8 cellular contexts compared by ENCODE assay signal in the genomic region with DNA sequence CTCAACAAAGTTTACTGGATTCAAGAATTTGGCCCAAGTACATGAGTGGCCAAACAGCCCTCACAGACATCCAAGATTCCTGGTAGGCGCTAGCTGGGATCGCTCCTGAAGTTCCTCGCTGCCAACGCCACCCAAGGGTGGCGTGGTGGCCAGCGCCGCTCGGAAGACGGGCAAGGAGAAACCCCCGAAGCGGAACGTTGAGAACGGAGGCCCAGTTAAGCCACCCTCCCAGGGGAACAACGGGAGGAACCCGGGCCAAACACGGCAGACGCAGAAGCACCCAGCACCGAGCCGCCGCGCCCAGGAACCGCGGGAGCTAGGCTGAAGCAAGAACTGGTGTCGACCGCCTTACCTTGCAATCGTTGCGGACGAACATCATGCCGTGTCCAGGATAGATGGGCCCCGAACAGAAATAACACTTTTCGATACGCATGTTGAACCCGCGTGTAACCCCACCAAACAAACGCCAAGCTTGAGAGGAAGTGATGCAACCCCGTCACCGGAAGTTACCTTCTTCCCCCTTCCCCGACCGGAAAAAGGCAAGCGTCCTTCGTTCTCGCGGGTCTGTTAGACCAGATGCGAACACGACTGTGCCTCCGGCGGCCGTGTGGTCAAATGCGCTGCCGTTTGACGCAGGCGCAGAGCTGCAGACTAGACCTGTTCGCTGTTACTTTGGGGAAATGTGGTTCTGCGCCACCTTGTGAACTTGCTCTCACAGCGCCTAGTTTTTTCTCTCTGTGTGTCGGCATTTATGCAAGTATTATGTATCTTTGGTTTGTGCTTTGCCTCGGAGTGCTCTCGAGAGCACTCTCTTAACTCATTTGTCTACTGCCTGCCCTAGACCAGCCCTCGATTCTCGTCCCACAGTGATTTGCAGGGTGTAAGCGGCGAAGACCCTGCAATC. TPM values are rescaled to one million over a fixed set of nuclear protein-coding genes. Genes with fewer than 3 reads are reported as not detected.
DNase-seq lines count a peak whose midpoint lies in the region; ATAC-seq and TF ChIP-seq lines count a peak whose summit lies in the region.

TSS of gene RSL24D1 (minus strand) at position 484 of the 904 bp plus-strand sequence. CDS start at position 433, 51 bp downstream.

- peaks cover 16% of the 10 kb centered on the region for H3K9me3 Mint-ChIP-seq in Caco-2 (ENCODE audit: unreplicated experiment)

- H3K36me3 ChIP-seq in Caco-2 (ENCODE audit: control insufficient read depth, insufficient read depth, low read length) (0 out of 2 replicates have a peak, but pooled peaks cover 1% of the 10 kb centered on the region), endocrine pancreas (ENCODE audit: control insufficient read depth, insufficient read depth, low read length) (no peaks in the 10 kb centered on the region), mesenchymal stem cell (ENCODE audit: control insufficient read depth in 1 of 2, insufficient read depth in 2 of 2, low read depth in 1 of 2, low read length in 2 of 2) (peaks cover 0 to 14% of the 10 kb centered on the region in 2 experiments)

- H3K4me3 Mint-ChIP-seq in Caco-2 (ENCODE audit: unreplicated experiment), result no peak within 1 kb of the TSS

- CTCF ChIA-PET in Caco-2 (lab: Charles Lee), result interaction anchor here (1.1 to 1.4 kb wide), 2 partner anchors 24 to 28 kb away, joined by 3 read pairs; no protein-coding TSS in a partner anchor

- peak within 1 kb of the TSS; percentile 80 for H3K4me2 ChIP-seq in mesenchymal stem cell (ENCODE audit: low read length, poor library complexity, severe bottlenecking)

- peak within 1 kb of the TSS; percentile 89 to 90 for H3K18ac ChIP-seq in mesenchymal stem cell (ENCODE audit: low read depth in 1 of 2, low read length in 2 of 2)

- H2AFZ ChIP-seq in mesenchymal stem cell (ENCODE audit: low read depth, low read length), result peak within 1 kb of the TSS; percentile 91

- peaks cover 28% of the 10 kb centered on the region for H3K36me3 Mint-ChIP-seq in Caco-2 (ENCODE audit: insufficient read depth, unreplicated experiment)

- H3K27me3 Mint-ChIP-seq in Caco-2 (ENCODE audit: insufficient read depth, unreplicated experiment), result no peaks in the 10 kb centered on the region

- H3K14ac ChIP-seq in mesenchymal stem cell (ENCODE audit: low read length in 2 of 2), result peak within 1 kb of the TSS in 1 of 2 experiments; percentile 96

- peak within 1 kb of the TSS; percentile 61 for H2AK5ac ChIP-seq in mesenchymal stem cell (ENCODE audit: low read length, severe bottlenecking)

- peak within 1 kb of the TSS; percentile 95 for H2BK15ac ChIP-seq in mesenchymal stem cell (ENCODE audit: low read depth, poor library complexity, severe bottlenecking)

- H3K9me3 ChIP-seq in Caco-2 (no peaks in the 10 kb centered on the region), endocrine pancreas (ENCODE audit: control insufficient read depth, low read length) (no peaks in the 10 kb centered on the region), mesenchymal stem cell (ENCODE audit: control insufficient read depth, low read length) (no peaks in the 10 kb centered on the region)

- ATAC-seq in GM21360 (IDR thresholded peaks at IDR 0.05; ENCODE audit: unreplicated experiment), result peak; percentile 94

- TSS peak; percentile 62 for BruUV-seq in Caco-2 (replicated peaks; lab: Mats Ljungman, UMichigan)

- H3K9ac ChIP-seq in endocrine pancreas (ENCODE audit: control insufficient read depth, insufficient read depth, low read length) (peak within 1 kb of the TSS; percentile 81), mesenchymal stem cell (ENCODE audit: low read length) (peak within 1 kb of the TSS; percentile 97)

- H4K8ac ChIP-seq in mesenchymal stem cell (ENCODE audit: low read length), result peak within 1 kb of the TSS; percentile 96

- peaks cover 2% of the 10 kb centered on the region for H3K79me1 ChIP-seq in mesenchymal stem cell (replicated peaks; ENCODE audit: low read length, poor library complexity, severe bottlenecking)

- peak within 1 kb of the TSS; percentile 78 for H4K91ac ChIP-seq in mesenchymal stem cell (ENCODE audit: low read length)

- TF ChIP-seq CTCF in Caco-2 (IDR thresholded peaks at IDR 0.05; ENCODE audit: insufficient read depth in 1 of 2, low read depth in 1 of 2, low read length in 1 of 2, severe bottlenecking in 1 of 2, unreplicated experiment in 1 of 2), result peak in 1 of 2 experiments; percentile 37

- intact Hi-C loops in Caco-2 (cut with micrococcal nuclease; ENCODE audit: unreplicated experiment), result loop anchor here (1.0 kb wide), 1 partner anchor 94 kb away; no protein-coding TSS in a partner anchor

- no peak within 1 kb of the TSS for H2BK12ac ChIP-seq in mesenchymal stem cell (ENCODE audit: low read length in 2 of 2)

- H3K27me3 ChIP-seq in Caco-2 (replicated peaks; ENCODE audit: control insufficient read depth, insufficient read depth, low read length) (no peaks in the 10 kb centered on the region), endocrine pancreas (ENCODE audit: control insufficient read depth, insufficient read depth, low read length) (no peaks in the 10 kb centered on the region), mesenchymal stem cell (ENCODE audit: control insufficient read depth in 1 of 2, insufficient read depth in 1 of 2, low read length in 2 of 2) (no peaks in the 10 kb centered on the region)

- peak within 1 kb of the TSS; percentile 63 for H2BK5ac ChIP-seq in mesenchymal stem cell (ENCODE audit: low read depth, low read length, poor library complexity, severe bottlenecking)

- H3K4me3 ChIP-seq in Caco-2 (ENCODE audit: low read depth, low read length) (peak within 1 kb of the TSS; percentile 80), endocrine pancreas (ENCODE audit: control insufficient read depth, insufficient read depth, low read length) (peak within 1 kb of the TSS; percentile 95), mesenchymal stem cell (ENCODE audit: insufficient read depth in 1 of 2, low read depth in 1 of 2, low read length in 2 of 2) (peak within 1 kb of the TSS; percentile 97 to 98)

- POLR2A ChIA-PET in Caco-2 (lab: Charles Lee), result no interaction called here

- WGBS in mesenchymal stem cell, result under 1% methylated on average over 60 of the region's 62 CpGs

- H2BK120ac ChIP-seq in mesenchymal stem cell (ENCODE audit: low read depth, low read length), result peak within 1 kb of the TSS; percentile 71

- H3K23ac ChIP-seq in mesenchymal stem cell (ENCODE audit: low read length in 2 of 2), result peak within 1 kb of the TSS in 1 of 2 experiments; percentile 66

- H3K4me1 Mint-ChIP-seq in Caco-2 (ENCODE audit: low read depth, unreplicated experiment), result no peaks in the 10 kb centered on the region

- H3K4ac ChIP-seq in mesenchymal stem cell (ENCODE audit: low read depth in 1 of 2, low read length in 2 of 2), result peak within 1 kb of the TSS; percentile 85 to 92

- DNase-seq in Caco-2 (peak; percentile 94 to 97), HT1080 (ENCODE audit: low read depth) (peak; percentile 98), NOMO-1 (lab: John Stamatoyannopoulos, UW; ENCODE audit: unreplicated experiment in 2 of 2) (peak; percentile 94 to 96), mesenchymal stem cell (peak; percentile 99)
- peak; percentile 92 to 95 for DNase-seq in activated CD8-positive, alpha-beta memory T cell treated with anti-CD3 and anti-CD28 coated beads for 4 hours (ENCODE audit: low read depth in 2 of 2)
- DNase-seq in stimulated activated CD8-positive, alpha-beta memory T cell treated with anti-CD3 and anti-CD28 coated beads, Interleukin-12 subunit alpha, Interleukin-12 subunit beta, amount 100 ng/mL, for 4 hours (ENCODE audit: low read depth), result peak; percentile 93

- peaks cover 7% of the 10 kb centered on the region; the same call in 1 of the 2 replicates for H3K4me1 ChIP-seq in Caco-2
- peaks cover 8% of the 10 kb centered on the region for H3K4me1 ChIP-seq in endocrine pancreas (ENCODE audit: control insufficient read depth, insufficient read depth, low read length)
- H3K4me1 ChIP-seq in mesenchymal stem cell (ENCODE audit: control insufficient read depth, insufficient read depth, low read depth, low read length), result peaks cover 1% of the 10 kb centered on the region

- H3K27ac ChIP-seq in mesenchymal stem cell (ENCODE audit: low read length, poor library complexity, severe bottlenecking), result peak within 1 kb of the TSS; percentile 95

- no peak within 1 kb of the TSS for H3K27ac Mint-ChIP-seq in Caco-2 (ENCODE audit: unreplicated experiment)

RNA-seq across cellular contexts. Expression of gene RSL24D1, which starts in this region (rescaled TPM):
- 122 and 124 TPM in 2 replicates for total RNA-seq in Caco-2 (2022)
- total RNA-seq in HT1080 (2014; rRNA removed; shearing (Covaris generic)), result 148 and 163 TPM in 2 replicates
- 199 and 232 TPM in 2 replicates for polyA plus RNA-seq in HT1080 (2015; cell fraction: cytosol; rRNA removed)
- polyA plus RNA-seq in HT1080 (2015; cell fraction: nucleus; rRNA removed), result 95.1 and 114 TPM in 2 replicates
- 65.7 TPM for polyA plus RNA-seq in mesenchymal stem cell (2013, experiment 1 of 2)
- polyA plus RNA-seq in mesenchymal stem cell (2013, experiment 2 of 2), result 67.0 TPM

Comparison
In these comparisons a context has a peak if more than half of its experiments do, and no peak if none do; other contexts are left out.
1. Peak in every context shown above with its lines: DNase-seq, ATAC-seq, H3K4me3 ChIP-seq and H3K27ac ChIP-seq.